ENCODE assay signal across 35 cellular contexts in genomic region chr2:30041884-30042283, GRCh38.
"Had no signal": no experiment of that assay in that cellular context is flagged by ENCODE, and none has a peak within 500 bp of the region (broad histone marks: within the 10 kb centered on the region; RNA-seq: fewer than 3 reads in every experiment).

No MANE protein-coding gene starts in this region.

- H3K27me3 ChIP-seq: adrenal gland, body of pancreas, brain microvascular endothelial cell, breast epithelium had no signal

- H3K9me3 ChIP-seq: adrenal gland, body of pancreas, breast epithelium had no signal

- H3K27ac ChIP-seq: adrenal gland, body of pancreas, brain microvascular endothelial cell, breast epithelium, VCaP had no signal

- H3K27ac Mint-ChIP-seq: activated B cell treated with CpG ODN at 0.5 μM for 24 hours; activated CD4-positive, alpha-beta memory T cell treated with anti-CD3 and anti-CD28 coated beads for 36 hours; activated CD4-positive, alpha-beta T cell treated with anti-CD3 and anti-CD28 coated beads, Interleukin-2, amount 10 ng/mL, durations not matched to agents 24 days and 14 days; activated CD8-positive, alpha-beta T cell treated with anti-CD3 and anti-CD28 coated beads for 36 hours; activated naive CD4-positive, alpha-beta T cell treated with anti-CD3 and anti-CD28 coated beads for 36 hours; activated naive CD4-positive, alpha-beta T cell treated with anti-CD3 and anti-CD28 coated beads, Interleukin-2, amount 50 U/mL, for 72 hours; activated naive CD8-positive, alpha-beta T cell treated with anti-CD3 and anti-CD28 coated beads for 36 hours; activated T-cell treated with anti-CD3 and anti-CD28 coated beads, Interleukin-2, amount 50 U/mL, for 72 hours; activated T-helper 1 cell treated with anti-CD3 and anti-CD28 coated beads, Interleukin-12 subunit alpha, Interleukin-12 subunit beta, Interleukin-2, Interleukin-4 antibody, amounts not matched to agents 30 ng/mL and 10 ng/mL and 1 ng/mL, durations not matched to agents 14 hours and 24 hours and 36 hours; activated T-helper 17 cell treated with anti-CD3 and anti-CD28 coated beads, Interleukin-2, amount 50 U/mL, for 72 hours; T-helper 1 cell treated with Interleukin-12 subunit alpha and Interleukin-12 subunit beta and Interleukin-4 antibody, amounts not matched to agents 30 μg/mL and 1 μg/mL, for 36 hours; T-helper 2 cell treated with Interferon-gamma antibody and Interleukin-4, amounts not matched to agents 5 μg/mL and 100 μg/mL, for 36 hours had no signal

- ATAC-seq: activated CD8-positive, alpha-beta T cell treated with anti-CD3 and anti-CD28 coated beads for 36 hours; activated naive CD4-positive, alpha-beta T cell treated with anti-CD3 and anti-CD28 coated beads, Interleukin-2, amount 50 U/mL, for 72 hours; activated T-cell treated with anti-CD3 and anti-CD28 coated beads, Interleukin-2, amount 50 U/mL, for 4 hours; activated T-cell treated with anti-CD3 and anti-CD28 coated beads, Interleukin-2, amount 50 U/mL, for 72 hours; activated T-helper 17 cell treated with anti-CD3 and anti-CD28 coated beads, Interleukin-2, amount 50 U/mL, for 72 hours; body of pancreas had no signal

- DNase-seq: activated B cell treated with CpG ODN at 0.5 μM for 24 hours; activated CD4-positive, alpha-beta memory T cell treated with anti-CD3 and anti-CD28 coated beads for 36 hours; activated CD4-positive, alpha-beta T cell treated with anti-CD3 and anti-CD28 coated beads for 4 hours; activated CD4-positive, alpha-beta T cell treated with anti-CD3 and anti-CD28 coated beads, Interleukin-2, amount 50 U/mL, for 1 hour; activated CD4-positive, alpha-beta T cell treated with anti-CD3 and anti-CD28 coated beads, Interleukin-2, amount 50 U/mL, for 4 hours; activated CD4-positive, CD25-positive, alpha-beta regulatory T cell treated with anti-CD3 and anti-CD28 coated beads, Interleukin-2, amount 50 U/mL, for 72 hours; activated CD8-positive, alpha-beta memory T cell treated with anti-CD3 and anti-CD28 coated beads, Interleukin-2, amount 50 U/mL, for 4 hours; activated CD8-positive, alpha-beta T cell treated with anti-CD3 and anti-CD28 coated beads for 36 hours; activated effector memory CD4-positive, alpha-beta T cell treated with anti-CD3 and anti-CD28 coated beads, Interleukin-2, amount 50 U/mL, for 16 hours; activated gamma-delta T cell treated with Interleukin-2 at 50 U/mL for 16 hours; activated naive CD4-positive, alpha-beta T cell; activated naive CD4-positive, alpha-beta T cell treated with anti-CD3 and anti-CD28 coated beads for 36 hours; activated naive CD4-positive, alpha-beta T cell treated with anti-CD3 and anti-CD28 coated beads, Interleukin-2, amount 50 U/mL, for 16 hours; activated naive CD8-positive, alpha-beta T cell treated with anti-CD3 and anti-CD28 coated beads for 36 hours; activated T-cell treated with anti-CD3 and anti-CD28 coated beads for 4 hours; activated T-cell treated with anti-CD3 and anti-CD28 coated beads, Interleukin-2, amount 50 U/mL, for 1 hour; activated T-cell treated with anti-CD3 and anti-CD28 coated beads, Interleukin-2, amount 50 U/mL, for 4 hours; activated T-cell treated with anti-CD3 and anti-CD28 coated beads, Interleukin-2, amount 50 U/mL, for 72 hours; adrenal gland; amniotic stem cell; aorta; body of pancreas; brain microvascular endothelial cell; central memory CD4-positive, alpha-beta T cell; T-helper 1 cell; T-helper 2 cell; T-helper 9 cell had no signal

- H3K4me3 Mint-ChIP-seq: activated B cell treated with CpG ODN at 0.5 μM for 24 hours; activated CD4-positive, alpha-beta memory T cell treated with anti-CD3 and anti-CD28 coated beads for 36 hours; activated CD4-positive, alpha-beta T cell treated with anti-CD3 and anti-CD28 coated beads, Interleukin-2, amount 10 ng/mL, durations not matched to agents 24 days and 14 days; activated CD8-positive, alpha-beta T cell treated with anti-CD3 and anti-CD28 coated beads for 36 hours; activated naive CD4-positive, alpha-beta T cell treated with anti-CD3 and anti-CD28 coated beads for 36 hours; activated naive CD8-positive, alpha-beta T cell treated with anti-CD3 and anti-CD28 coated beads for 36 hours; activated T-cell treated with anti-CD3 and anti-CD28 coated beads, Interleukin-2, amount 50 U/mL, for 4 hours; activated T-cell treated with anti-CD3 and anti-CD28 coated beads, Interleukin-2, amount 50 U/mL, for 72 hours; activated T-helper 1 cell treated with anti-CD3 and anti-CD28 coated beads, Interleukin-12 subunit alpha, Interleukin-12 subunit beta, Interleukin-2, Interleukin-4 antibody, amounts not matched to agents 30 ng/mL and 10 ng/mL and 1 ng/mL, durations not matched to agents 14 hours and 24 hours and 36 hours; activated T-helper 17 cell treated with anti-CD3 and anti-CD28 coated beads, Interleukin-2, amount 50 U/mL, for 72 hours; T-helper 1 cell treated with Interleukin-12 subunit alpha and Interleukin-12 subunit beta and Interleukin-4 antibody, amounts not matched to agents 30 μg/mL and 1 μg/mL, for 36 hours; T-helper 2 cell treated with Interferon-gamma antibody and Interleukin-4, amounts not matched to agents 5 μg/mL and 100 μg/mL, for 36 hours had no signal

- H3K9me3 Mint-ChIP-seq: activated B cell treated with CpG ODN at 0.5 μM for 24 hours; activated CD4-positive, alpha-beta memory T cell treated with anti-CD3 and anti-CD28 coated beads for 36 hours; activated CD4-positive, alpha-beta T cell treated with anti-CD3 and anti-CD28 coated beads, Interleukin-2, amount 10 ng/mL, durations not matched to agents 24 days and 14 days; activated CD8-positive, alpha-beta T cell treated with anti-CD3 and anti-CD28 coated beads for 36 hours; activated naive CD4-positive, alpha-beta T cell treated with anti-CD3 and anti-CD28 coated beads for 36 hours; activated naive CD4-positive, alpha-beta T cell treated with anti-CD3 and anti-CD28 coated beads, Interleukin-2, amount 50 U/mL, for 72 hours; activated naive CD8-positive, alpha-beta T cell treated with anti-CD3 and anti-CD28 coated beads for 36 hours; activated T-cell treated with anti-CD3 and anti-CD28 coated beads, Interleukin-2, amount 50 U/mL, for 4 hours; activated T-cell treated with anti-CD3 and anti-CD28 coated beads, Interleukin-2, amount 50 U/mL, for 72 hours; activated T-helper 1 cell treated with anti-CD3 and anti-CD28 coated beads, Interleukin-12 subunit alpha, Interleukin-12 subunit beta, Interleukin-2, Interleukin-4 antibody, amounts not matched to agents 30 ng/mL and 10 ng/mL and 1 ng/mL, durations not matched to agents 14 hours and 24 hours and 36 hours; activated T-helper 17 cell treated with anti-CD3 and anti-CD28 coated beads, Interleukin-2, amount 50 U/mL, for 72 hours; T-helper 1 cell treated with Interleukin-12 subunit alpha and Interleukin-12 subunit beta and Interleukin-4 antibody, amounts not matched to agents 30 μg/mL and 1 μg/mL, for 36 hours; T-helper 2 cell treated with Interferon-gamma antibody and Interleukin-4, amounts not matched to agents 5 μg/mL and 100 μg/mL, for 36 hours had no signal

- H3K4me1 Mint-ChIP-seq: activated B cell treated with CpG ODN at 0.5 μM for 24 hours; activated CD4-positive, alpha-beta T cell treated with anti-CD3 and anti-CD28 coated beads, Interleukin-2, amount 10 ng/mL, durations not matched to agents 24 days and 14 days; activated T-helper 17 cell treated with anti-CD3 and anti-CD28 coated beads, Interleukin-2, amount 50 U/mL, for 72 hours had no signal

- H3K36me3 Mint-ChIP-seq: activated CD4-positive, alpha-beta memory T cell treated with anti-CD3 and anti-CD28 coated beads for 36 hours; activated naive CD4-positive, alpha-beta T cell treated with anti-CD3 and anti-CD28 coated beads, Interleukin-2, amount 50 U/mL, for 72 hours; activated naive CD8-positive, alpha-beta T cell treated with anti-CD3 and anti-CD28 coated beads for 36 hours had no signal

- H3K4me3 ChIP-seq: adrenal gland, body of pancreas, breast epithelium had no signal

- H3K36me3 ChIP-seq: adrenal gland, brain microvascular endothelial cell, breast epithelium had no signal

- H3K4me1 ChIP-seq: adrenal gland, breast epithelium had no signal
